ENCODE assay signal across 16 cellular contexts in genomic region chr18:58779514-58779913, GRCh38.
"Had no signal": no experiment of that assay in that cellular context is flagged by ENCODE, and none has a peak within 500 bp of the region (broad histone marks: within the 10 kb centered on the region; RNA-seq: fewer than 3 reads in every experiment).

No MANE protein-coding gene starts in this region.

- H3K27ac Mint-ChIP-seq: activated naive CD8-positive, alpha-beta T cell; dendritic cell treated with granulocyte-macrophage colony-stimulating factor and Interleukin-4, amounts not matched to agents 40 ng/mL and 50 ng/mL, for 4 days; effector memory CD8-positive, alpha-beta T cell; immature natural killer cell; stimulated activated effector memory CD8-positive, alpha-beta T cell treated with anti-CD3 and anti-CD28 coated beads, Interleukin-12 subunit alpha, Interleukin-12 subunit beta, amount 100 ng/mL, for 72 hours; type B pancreatic cell had no signal

- H3K9me3 Mint-ChIP-seq: activated T-cell treated with anti-CD3 and anti-CD28 coated beads, Interleukin-2, amount 50 U/mL, for 4 hours; dendritic cell treated with granulocyte-macrophage colony-stimulating factor and Interleukin-4, amounts not matched to agents 40 ng/mL and 50 ng/mL, for 4 days; effector memory CD8-positive, alpha-beta T cell; immature natural killer cell; stimulated activated effector memory CD8-positive, alpha-beta T cell treated with anti-CD3 and anti-CD28 coated beads, Interleukin-12 subunit alpha, Interleukin-12 subunit beta, amount 100 ng/mL, for 72 hours; type B pancreatic cell had no signal

- H3K27me3 ChIP-seq: brain microvascular endothelial cell, pancreas had no signal

- H3K9me3 ChIP-seq: pancreas had no signal

- H3K36me3 Mint-ChIP-seq: activated naive CD8-positive, alpha-beta T cell; immature natural killer cell; stimulated activated effector memory CD8-positive, alpha-beta T cell treated with anti-CD3 and anti-CD28 coated beads, Interleukin-12 subunit alpha, Interleukin-12 subunit beta, amount 100 ng/mL, for 72 hours had no signal

- DNase-seq: activated CD4-positive, alpha-beta T cell treated with anti-CD3 and anti-CD28 coated beads, Interleukin-2, amount 50 U/mL, for 4 hours; activated CD4-positive, CD25-positive, alpha-beta regulatory T cell treated with anti-CD3 and anti-CD28 coated beads, Interleukin-2, amount 50 U/mL, for 72 hours; activated gamma-delta T cell; activated T-cell treated with anti-CD3 and anti-CD28 coated beads, Interleukin-2, amount 50 U/mL, for 4 hours; brain microvascular endothelial cell; cerebellar nuclear complex; effector memory CD8-positive, alpha-beta T cell; immature natural killer cell; left cardiac atrium; pancreas had no signal

- ATAC-seq: activated T-cell treated with anti-CD3 and anti-CD28 coated beads, Interleukin-2, amount 50 U/mL, for 4 hours; effector memory CD8-positive, alpha-beta T cell; left cardiac atrium; pancreas; stimulated activated effector memory CD8-positive, alpha-beta T cell treated with anti-CD3 and anti-CD28 coated beads, Interleukin-12 subunit alpha, Interleukin-12 subunit beta, amount 100 ng/mL, for 72 hours had no signal

- H3K27ac ChIP-seq: brain microvascular endothelial cell, epithelial cell of prostate, pancreas, skin epidermis had no signal

- H3K4me3 Mint-ChIP-seq: activated naive CD8-positive, alpha-beta T cell; activated T-cell treated with anti-CD3 and anti-CD28 coated beads, Interleukin-2, amount 50 U/mL, for 4 hours; dendritic cell treated with granulocyte-macrophage colony-stimulating factor and Interleukin-4, amounts not matched to agents 40 ng/mL and 50 ng/mL, for 4 days; effector memory CD8-positive, alpha-beta T cell; immature natural killer cell; stimulated activated effector memory CD8-positive, alpha-beta T cell treated with anti-CD3 and anti-CD28 coated beads, Interleukin-12 subunit alpha, Interleukin-12 subunit beta, amount 100 ng/mL, for 72 hours; type B pancreatic cell had no signal

- H3K4me3 ChIP-seq: pancreas, skin epidermis had no signal

- H3K4me1 Mint-ChIP-seq: immature natural killer cell had no signal

- H3K27me3 Mint-ChIP-seq: type B pancreatic cell had no signal

- H3K36me3 ChIP-seq: brain microvascular endothelial cell, pancreas had no signal
